In genomic region chr11:74262725-74263124, GRCh38 we compare ENCODE assay signal across 35 cellular contexts. TPM values are rescaled to one million over a fixed set of nuclear protein-coding genes. Genes with fewer than 3 reads are reported as not detected.
"Had no signal": no experiment of that assay in that cellular context is flagged by ENCODE, and none has a peak within 500 bp of the region (broad histone marks: within the 10 kb centered on the region; RNA-seq: fewer than 3 reads in every experiment).

No MANE protein-coding gene starts in this region.

- H3K27me3 ChIP-seq: adrenal gland, ascending aorta, body of pancreas, brain microvascular endothelial cell, breast epithelium, cardiac muscle cell had no signal

- H3K36me3 ChIP-seq: adrenal gland, ascending aorta, brain microvascular endothelial cell, breast epithelium, cardiac muscle cell had no signal

- H3K4me1 ChIP-seq: adrenal gland, body of pancreas, breast epithelium had no signal

- DNase-seq: activated effector memory CD4-positive, alpha-beta T cell treated with anti-CD3 and anti-CD28 coated beads, Interleukin-2, amount 50 U/mL, for 16 hours; activated effector memory CD4-positive, alpha-beta T cell treated with Interleukin-2 at 50 U/mL for 16 hours; activated gamma-delta T cell; activated gamma-delta T cell treated with Interleukin-2 at 50 U/mL for 16 hours; activated naive CD4-positive, alpha-beta T cell; activated naive CD4-positive, alpha-beta T cell treated with anti-CD3 and anti-CD28 coated beads for 36 hours; activated naive CD4-positive, alpha-beta T cell treated with anti-CD3 and anti-CD28 coated beads, Interleukin-2, amount 10 ng/mL, durations not matched to agents 7 days and 5 days; activated naive CD4-positive, alpha-beta T cell treated with anti-CD3 and anti-CD28 coated beads, Interleukin-2, amount 50 U/mL, for 16 hours; activated naive CD4-positive, alpha-beta T cell treated with Interleukin-2 at 50 U/mL for 16 hours; activated naive CD8-positive, alpha-beta T cell treated with anti-CD3 and anti-CD28 coated beads for 36 hours; activated naive CD8-positive, alpha-beta T cell treated with anti-CD3 and anti-CD28 coated beads, Interleukin-2, amount 10 ng/mL, durations not matched to agents 7 days and 5 days; activated naive CD8-positive, alpha-beta T cell treated with anti-CD3 and anti-CD28 coated beads, Interleukin-2, amount 50 U/mL, for 24 hours; activated T-cell treated with anti-CD3 and anti-CD28 coated beads, Interleukin-2, amount 50 U/mL, for 1 hour; activated T-cell treated with anti-CD3 and anti-CD28 coated beads, Interleukin-2, amount 50 U/mL, for 24 hours; activated T-cell treated with anti-CD3 and anti-CD28 coated beads, Interleukin-2, amount 50 U/mL, for 4 hours; activated T-cell treated with anti-CD3 and anti-CD28 coated beads, Interleukin-2, amount 50 U/mL, for 48 hours; activated T-cell treated with anti-CD3 and anti-CD28 coated beads, Interleukin-2, amount 50 U/mL, for 72 hours; adrenal gland; amniotic stem cell; amygdala; anterior cingulate cortex; aorta; body of pancreas; brain microvascular endothelial cell; caudate nucleus; central memory CD4-positive, alpha-beta T cell; cerebellar nuclear complex had no signal

- ATAC-seq: activated naive CD4-positive, alpha-beta T cell treated with anti-CD3 and anti-CD28 coated beads, Interleukin-2, amount 50 U/mL, for 72 hours; activated naive CD8-positive, alpha-beta T cell treated with anti-CD3 and anti-CD28 coated beads, Interleukin-2, amount 50 U/mL, for 24 hours; activated T-cell treated with anti-CD3 and anti-CD28 coated beads, Interleukin-2, amount 50 U/mL, for 4 hours; activated T-cell treated with anti-CD3 and anti-CD28 coated beads, Interleukin-2, amount 50 U/mL, for 72 hours; activated T-helper 17 cell treated with anti-CD3 and anti-CD28 coated beads, Interleukin-2, amount 50 U/mL, for 72 hours; body of pancreas had no signal

- H3K9me3 ChIP-seq: adrenal gland, ascending aorta, body of pancreas, breast epithelium had no signal

- H3K27ac ChIP-seq: adrenal gland, ascending aorta, body of pancreas, brain microvascular endothelial cell, breast epithelium, cardiac muscle cell had no signal

- H3K4me3 ChIP-seq: adrenal gland, ascending aorta, body of pancreas, breast epithelium, cardiac muscle cell had no signal

- FAIRE-seq: astrocyte had no signal

RNA-seq across cellular contexts. Expression of gene P4HA3, which starts 48.7 kb away (rescaled TPM):
- total RNA-seq: activated naive CD4-positive, alpha-beta T cell treated with anti-CD3 and anti-CD28 coated beads for 36 hours; activated naive CD4-positive, alpha-beta T cell treated with anti-CD3 and anti-CD28 coated beads, Interleukin-2, amount 50 U/mL, for 72 hours; activated naive CD8-positive, alpha-beta T cell treated with anti-CD3 and anti-CD28 coated beads for 36 hours; activated naive CD8-positive, alpha-beta T cell treated with anti-CD3 and anti-CD28 coated beads, Interleukin-2, amount 10 ng/mL, durations not matched to agents 7 days and 5 days; activated T-cell treated with anti-CD3 and anti-CD28 coated beads, Interleukin-2, amount 50 U/mL, for 4 hours; activated T-cell treated with anti-CD3 and anti-CD28 coated beads, Interleukin-2, amount 50 U/mL, for 72 hours; activated T-helper 1 cell treated with anti-CD3 and anti-CD28 coated beads, Interleukin-12 subunit alpha, Interleukin-12 subunit beta, Interleukin-2, Interleukin-4 antibody, amounts not matched to agents 30 ng/mL and 10 ng/mL and 1 ng/mL, durations not matched to agents 14 hours and 24 hours and 36 hours; activated T-helper 17 cell treated with anti-CD3 and anti-CD28 coated beads, Interleukin-2, amount 50 U/mL, for 72 hours; activated T-helper 2 cell treated with anti-CD3 and anti-CD28 coated beads, Interferon-gamma antibody, Interleukin-2, Interleukin-4, amounts not matched to agents 10 μg/mL and 5 μg/mL and 100 μg/mL, durations not matched to agents 14 hours and 24 hours and 36 hours; body of pancreas; cardiac muscle cell had no signal
